In the genomic region with DNA sequence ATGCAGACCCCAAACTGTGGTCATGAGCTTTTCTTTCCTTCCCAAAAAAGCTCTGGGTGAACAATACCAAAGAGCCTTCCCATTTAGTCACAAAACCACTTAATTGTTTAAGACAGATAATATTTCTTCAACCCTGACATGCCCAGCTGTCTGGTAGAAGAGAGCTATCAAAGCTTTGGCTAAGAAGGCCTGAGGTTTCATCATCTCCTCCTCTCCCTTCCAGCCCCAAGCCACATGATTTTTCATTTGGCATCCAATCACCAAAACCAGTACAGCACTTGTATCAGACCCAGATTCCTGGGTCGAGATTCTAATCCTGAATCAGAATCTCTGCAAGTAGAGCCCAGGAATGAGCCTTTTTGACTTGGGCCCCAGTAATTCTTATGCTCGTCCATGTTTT, we compare ENCODE assay signal across 14 cellular contexts.
DNase-seq lines count a peak whose midpoint lies in the region; ATAC-seq and TF ChIP-seq lines count a peak whose summit lies in the region.
"Had no signal": no experiment of that assay in that cellular context is flagged by ENCODE, and none has a peak within 500 bp of the region (broad histone marks: within the 10 kb centered on the region; RNA-seq: fewer than 3 reads in every experiment).

No MANE protein-coding gene starts in this region.

- DNase-seq in HCEC 1CT (peak; percentile 47), astrocyte of the spinal cord (ENCODE audit: low read depth, low spot score) (peak; percentile 20), left ventricle myocardium superior (no peak), tibial artery (peak in 1 of 2 donors; percentile 48), left lobe of liver (ENCODE audit: low spot score) (no peak), cerebellum (ENCODE audit: low spot score) (no peak)
- DNase-seq: activated CD4-positive, alpha-beta T cell treated with anti-CD3 and anti-CD28 coated beads, Interleukin-2, amount 50 U/mL, for 1 hour; activated naive CD4-positive, alpha-beta T cell; C1 segment of cervical spinal cord; naive thymus-derived CD4-positive, alpha-beta T cell; NCI-H446 treated with DMSO at 0.1 percent for 48 hours; stimulated activated CD4-positive, alpha-beta T cell treated with anti-CD3 and anti-CD28 coated beads, Interleukin-2, amount 100 ng/mL, for 24 hours had no signal

- H3K27ac ChIP-seq in tibial artery, result peak overlapping the region; percentile 65 to 75
- H3K27ac ChIP-seq: parathyroid adenoma had no signal

- intact Hi-C loops in left ventricle myocardium superior (cut with micrococcal nuclease), result no loop called here
- intact Hi-C loops in tibial artery (cut with DNase I; ENCODE audit: low total_unique reads), result no loop called here

- in situ Hi-C loops in astrocyte of the spinal cord (cut with HindIII; ENCODE audit: low sequenced_read_pairs), result no loop called here

- H3K36me3 ChIP-seq in tibial artery, result peaks cover 0 to 3% (median 0%) of the 10 kb centered on the region in 3 donors

- H3K4me3 ChIP-seq in astrocyte of the spinal cord (ENCODE audit: low read depth, low read length), result no peak overlapping the region
- H3K4me3 ChIP-seq in tibial artery, result no peak overlapping the region

- H3K27me3 ChIP-seq in tibial artery, result no peaks in the 10 kb centered on the region

- TF ChIP-seq CTCF in astrocyte of the spinal cord (IDR thresholded peaks at IDR 0.05; ENCODE audit: low read depth, low read length) (no peak), tibial artery (IDR thresholded peaks at IDR 0.05) (no peak)

- ATAC-seq in left ventricle myocardium superior (peak; percentile 53), GM19452 (IDR thresholded peaks at IDR 0.05; ENCODE audit: unreplicated experiment) (no peak), left lobe of liver (no peak)
- ATAC-seq: naive thymus-derived CD4-positive, alpha-beta T cell had no signal

- peaks cover 0 to 7% (median 0%) of the 10 kb centered on the region in 3 donors for H3K9me3 ChIP-seq in tibial artery

- peaks cover 0 to 37% (median 17%) of the 10 kb centered on the region in 4 donors for H3K4me1 ChIP-seq in tibial artery
- H3K4me1 ChIP-seq: parathyroid adenoma had no signal

Comparison
In these comparisons a context has a peak if more than half of its experiments do, and no peak if none do; other contexts are left out.
1. DNase-seq: peak in HCEC 1CT (single experiment) and astrocyte of the spinal cord (single experiment); none in left ventricle myocardium superior (single experiment), left lobe of liver (single experiment) and cerebellum (single experiment).